1 cellular context compared by ENCODE assay signal in genomic region chr7:16651391-16652254, GRCh38.
TF ChIP-seq lines count a peak whose summit lies in the region.

No MANE protein-coding gene starts in this region.

TF ChIP-seq in SK-N-SH, 30 proteins besides CTCF, POLR2A, EP300 and RAD21 (continued from another document):
- no peak for TF ChIP-seq NFIC (IDR thresholded peaks at IDR 0.05; ENCODE audit: borderline replicate concordance)
- TF ChIP-seq CHD2 (IDR thresholded peaks at IDR 0.05; ENCODE audit: low read length, partially characterized antibody) = no peak
